ENCODE assay signal across 1 cellular context in the genomic region with DNA sequence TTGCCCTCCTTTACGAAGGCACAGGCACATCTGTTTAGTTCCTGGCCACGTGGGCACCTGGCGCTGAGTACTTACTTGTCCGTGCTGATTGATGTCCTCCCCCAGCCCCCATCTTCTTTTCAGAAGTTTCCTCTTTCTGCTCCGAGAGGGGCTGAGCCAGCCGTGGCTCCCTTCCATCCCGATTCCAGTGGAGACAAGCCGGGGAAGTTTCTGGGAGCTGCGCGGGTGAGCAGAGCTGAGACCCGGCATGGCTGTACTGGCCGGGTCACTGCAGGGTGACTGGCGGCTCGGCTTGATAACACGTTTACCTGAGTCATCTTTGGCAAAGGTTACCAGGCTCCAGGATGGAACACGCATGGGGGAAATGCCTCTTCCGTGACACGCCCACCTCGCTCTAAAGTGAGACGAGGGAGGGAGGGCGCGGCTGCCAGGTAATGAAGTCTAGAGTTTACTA.
TF ChIP-seq lines count a peak whose summit lies in the region.

No MANE protein-coding gene starts in this region.

TF ChIP-seq in GM23338, 12 proteins besides CTCF, POLR2A, EP300 and RAD21 (continued from another document):
- TF ChIP-seq, protein P1, sequence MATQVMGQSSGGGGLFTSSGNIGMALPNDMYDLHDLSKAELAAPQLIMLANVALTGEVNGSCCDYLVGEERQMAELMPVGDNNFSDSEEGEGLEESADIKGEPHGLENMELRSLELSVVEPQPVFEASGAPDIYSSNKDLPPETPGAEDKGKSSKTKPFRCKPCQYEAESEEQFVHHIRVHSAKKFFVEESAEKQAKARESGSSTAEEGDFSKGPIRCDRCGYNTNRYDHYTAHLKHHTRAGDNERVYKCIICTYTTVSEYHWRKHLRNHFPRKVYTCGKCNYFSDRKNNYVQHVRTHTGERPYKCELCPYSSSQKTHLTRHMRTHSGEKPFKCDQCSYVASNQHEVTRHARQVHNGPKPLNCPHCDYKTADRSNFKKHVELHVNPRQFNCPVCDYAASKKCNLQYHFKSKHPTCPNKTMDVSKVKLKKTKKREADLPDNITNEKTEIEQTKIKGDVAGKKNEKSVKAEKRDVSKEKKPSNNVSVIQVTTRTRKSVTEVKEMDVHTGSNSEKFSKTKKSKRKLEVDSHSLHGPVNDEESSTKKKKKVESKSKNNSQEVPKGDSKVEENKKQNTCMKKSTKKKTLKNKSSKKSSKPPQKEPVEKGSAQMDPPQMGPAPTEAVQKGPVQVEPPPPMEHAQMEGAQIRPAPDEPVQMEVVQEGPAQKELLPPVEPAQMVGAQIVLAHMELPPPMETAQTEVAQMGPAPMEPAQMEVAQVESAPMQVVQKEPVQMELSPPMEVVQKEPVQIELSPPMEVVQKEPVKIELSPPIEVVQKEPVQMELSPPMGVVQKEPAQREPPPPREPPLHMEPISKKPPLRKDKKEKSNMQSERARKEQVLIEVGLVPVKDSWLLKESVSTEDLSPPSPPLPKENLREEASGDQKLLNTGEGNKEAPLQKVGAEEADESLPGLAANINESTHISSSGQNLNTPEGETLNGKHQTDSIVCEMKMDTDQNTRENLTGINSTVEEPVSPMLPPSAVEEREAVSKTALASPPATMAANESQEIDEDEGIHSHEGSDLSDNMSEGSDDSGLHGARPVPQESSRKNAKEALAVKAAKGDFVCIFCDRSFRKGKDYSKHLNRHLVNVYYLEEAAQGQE (IDR thresholded peaks at IDR 0.05; ENCODE audit: unreplicated experiment) = no peak
- TF ChIP-seq EZH2phosphoT487 (IDR thresholded peaks at IDR 0.05; ENCODE audit: unreplicated experiment) = no peak
- no peak for TF ChIP-seq CREB1 (CRISPR knock-in tag; IDR thresholded peaks at IDR 0.05; ENCODE audit: low read depth)
- no peak for TF ChIP-seq ZNF462 (CRISPR knock-in tag; IDR thresholded peaks at IDR 0.05)
- no peak for TF ChIP-seq JUNB (IDR thresholded peaks at IDR 0.05; ENCODE audit: unreplicated experiment)
- no peak for TF ChIP-seq POLR2AphosphoS5 (IDR thresholded peaks at IDR 0.05; ENCODE audit: low read depth)
- no peak for TF ChIP-seq ZNF331 (CRISPR knock-in tag; IDR thresholded peaks at IDR 0.05; ENCODE audit: low read depth)
- TF ChIP-seq EZH2 (IDR thresholded peaks at IDR 0.05; ENCODE audit: low read depth, unreplicated experiment) = no peak
